In genomic region chr2:134207589-134208209, GRCh38 we compare ENCODE assay signal across 8 cellular contexts. TPM values are rescaled to one million over a fixed set of nuclear protein-coding genes. Genes with fewer than 3 reads are reported as not detected.
DNase-seq lines count a peak whose midpoint lies in the region; TF ChIP-seq lines count a peak whose summit lies in the region.

No MANE protein-coding gene starts in this region.

- peaks cover 32% of the 10 kb centered on the region for H4K20me1 ChIP-seq in neural progenitor cell (ENCODE audit: low read depth)

- intact Hi-C loops in vagina (cut with DNase I) = no loop called here

- no peaks in the 10 kb centered on the region for H3K36me3 ChIP-seq in HEK293 (ENCODE audit: control insufficient read depth in 2 of 2, insufficient read depth in 1 of 2, low read length in 2 of 2)
- H3K36me3 ChIP-seq in neural progenitor cell = no peaks in the 10 kb centered on the region
- no peaks in the 10 kb centered on the region for H3K36me3 ChIP-seq in vagina

- peaks cover 20% of the 10 kb centered on the region for H3F3A ChIP-seq in neural progenitor cell (ENCODE audit: low read depth)

- H3K79me2 ChIP-seq in neural progenitor cell (ENCODE audit: low read depth) = peaks cover 11% of the 10 kb centered on the region

- H3K27ac ChIP-seq in HEK293 (ENCODE audit: extremely low read depth, low read depth, low read length) (no peak overlapping the region), neural progenitor cell (no peak overlapping the region), vagina (no peak overlapping the region)

- H3K4me3 ChIP-seq in HEK293 (ENCODE audit: low read depth, low read length) (no peak overlapping the region), neural progenitor cell (no peak overlapping the region), vagina (no peak overlapping the region)

- no peak for DNase-seq in GM10266 (ENCODE audit: extremely low spot score)
- DNase-seq in NCI-H460 (ENCODE audit: extremely low read depth, low read depth) = peak; percentile 35
- peak; percentile 79 for DNase-seq in activated CD8-positive, alpha-beta memory T cell treated with anti-CD3 and anti-CD28 coated beads for 24 hours
- DNase-seq in erythroblast (lab: John Stamatoyannopoulos, UW) = peak; percentile 61 to 66
- peak; percentile 57 for DNase-seq in neural progenitor cell (ENCODE audit: low spot score)
- no peak for DNase-seq in vagina (ENCODE audit: extremely low spot score in 2 of 2)
- DNase-seq in KG1 (lab: John Stamatoyannopoulos, UW) = no peak

- H3K9me3 ChIP-seq in HEK293 (ENCODE audit: control insufficient read depth, insufficient read depth, low read depth, low read length) = no peaks in the 10 kb centered on the region
- no peaks in the 10 kb centered on the region for H3K9me3 ChIP-seq in neural progenitor cell (ENCODE audit: low read depth)
- H3K9me3 ChIP-seq in vagina = no peaks in the 10 kb centered on the region

- H3K4me1 Mint-ChIP-seq in neural progenitor cell = peaks cover under 1% of the 10 kb centered on the region

- H3K27me3 ChIP-seq in neural progenitor cell = no peaks in the 10 kb centered on the region
- H3K27me3 ChIP-seq in vagina = no peaks in the 10 kb centered on the region

- no peaks in the 10 kb centered on the region for H3K27me3 Mint-ChIP-seq in neural progenitor cell (ENCODE audit: insufficient read depth, low read depth)

- no peak for TF ChIP-seq POLR2A in erythroblast (IDR thresholded peaks at IDR 0.05; ENCODE audit: low read length)
- no peak for TF ChIP-seq POLR2A in vagina (IDR thresholded peaks at IDR 0.05)

- TF ChIP-seq CTCF in GM10266 (IDR thresholded peaks at IDR 0.05; ENCODE audit: control insufficient read depth, insufficient read depth, low read depth, missing control alignments) = peak; percentile 66
- TF ChIP-seq CTCF in HEK293 (tag by site-specific recombination; IDR thresholded peaks at IDR 0.05) = peak; percentile 57
- TF ChIP-seq CTCF in neural progenitor cell (IDR thresholded peaks at IDR 0.05) = peak; percentile 76
- TF ChIP-seq CTCF in vagina (IDR thresholded peaks at IDR 0.05) = peak in 2 of 3 experiments; percentile 40 to 43

- H3K4me2 ChIP-seq in neural progenitor cell = no peak overlapping the region

- no peak overlapping the region for H3K27ac Mint-ChIP-seq in neural progenitor cell

- no peaks in the 10 kb centered on the region for H3K9me3 Mint-ChIP-seq in neural progenitor cell

- H3K4me3 Mint-ChIP-seq in neural progenitor cell = no peak overlapping the region

- CTCF ChIA-PET in HEK293 (lab: Yijun Ruan, JAX) = interaction anchor here (0.6 to 4.9 kb wide), 29 partner anchors 8 to 854 kb away, joined by 3 to 69 read pairs (median 5); no protein-coding TSS in a partner anchor

- no peak overlapping the region for H2AFZ ChIP-seq in neural progenitor cell (replicated peaks)

- POLR2A ChIA-PET in HEK293 (lab: Yijun Ruan, JAX) = no interaction called here

- H3K36me3 Mint-ChIP-seq in neural progenitor cell = no peaks in the 10 kb centered on the region

- peaks cover 12% of the 10 kb centered on the region for H3K4me1 ChIP-seq in HEK293 (ENCODE audit: control insufficient read depth, insufficient read depth, low read length)
- H3K4me1 ChIP-seq in neural progenitor cell = peaks cover 18% of the 10 kb centered on the region
- peaks cover 18% of the 10 kb centered on the region for H3K4me1 ChIP-seq in vagina

- H3K9ac ChIP-seq in neural progenitor cell = no peak overlapping the region

TF ChIP-seq in HEK293, 187 proteins besides CTCF, POLR2A, EP300 and RAD21:
- TF ChIP-seq ZNF654 (tag by site-specific recombination; IDR thresholded peaks at IDR 0.05; ENCODE audit: low read depth) (peak; percentile 39), ZNF645 (tag by site-specific recombination; IDR thresholded peaks at IDR 0.05) (no peak)
TF ChIP-seq in HEK293: peak in this region for 1.

RNA-seq across cellular contexts. Expression of gene MGAT5, which starts 46.2 kb away (rescaled TPM):
- total RNA-seq in NCI-H460 (2014; rRNA removed; shearing (Covaris generic)) = 21.5 and 23.0 TPM in 2 replicates
- polyA plus RNA-seq in NCI-H460 (2014; cell fraction: nucleus; rRNA removed) = 12.6 and 15.7 TPM in 2 replicates
- 21.2 and 28.8 TPM in 2 replicates for total RNA-seq in neural progenitor cell (ENCODE audit: low replicate concordance)
- total RNA-seq in vagina = 16.7 TPM

Comparison
In these comparisons a context has a peak if more than half of its experiments do, and no peak if none do; other contexts are left out.
1. DNase-seq: peak in NCI-H460 (single experiment), activated CD8-positive, alpha-beta memory T cell treated with anti-CD3 and anti-CD28 coated beads for 24 hours (single experiment), erythroblast (2 of 2) and neural progenitor cell (single experiment); none in GM10266 (single experiment), vagina (0 of 2) and KG1 (single experiment).
2. Peak in every context shown above with its lines, with median percentiles within 50 percentile points of each other: CTCF ChIP-seq.